In genomic region chr10:128529225-128529624, GRCh38 we compare ENCODE assay signal across 1 cellular context.
TF ChIP-seq lines count a peak whose summit lies in the region.

No MANE protein-coding gene starts in this region.

TF ChIP-seq in GM23338, 12 proteins besides CTCF, POLR2A, EP300 and RAD21 (continued from another document):
- TF ChIP-seq ZNF462 (CRISPR knock-in tag; IDR thresholded peaks at IDR 0.05) (no peak), EZH2phosphoT487 (IDR thresholded peaks at IDR 0.05; ENCODE audit: unreplicated experiment) (no peak), NANOG (IDR thresholded peaks at IDR 0.05; ENCODE audit: borderline replicate concordance) (no peak), ZNF114 (CRISPR knock-in tag; IDR thresholded peaks at IDR 0.05) (no peak)
- TF ChIP-seq, protein P1, sequence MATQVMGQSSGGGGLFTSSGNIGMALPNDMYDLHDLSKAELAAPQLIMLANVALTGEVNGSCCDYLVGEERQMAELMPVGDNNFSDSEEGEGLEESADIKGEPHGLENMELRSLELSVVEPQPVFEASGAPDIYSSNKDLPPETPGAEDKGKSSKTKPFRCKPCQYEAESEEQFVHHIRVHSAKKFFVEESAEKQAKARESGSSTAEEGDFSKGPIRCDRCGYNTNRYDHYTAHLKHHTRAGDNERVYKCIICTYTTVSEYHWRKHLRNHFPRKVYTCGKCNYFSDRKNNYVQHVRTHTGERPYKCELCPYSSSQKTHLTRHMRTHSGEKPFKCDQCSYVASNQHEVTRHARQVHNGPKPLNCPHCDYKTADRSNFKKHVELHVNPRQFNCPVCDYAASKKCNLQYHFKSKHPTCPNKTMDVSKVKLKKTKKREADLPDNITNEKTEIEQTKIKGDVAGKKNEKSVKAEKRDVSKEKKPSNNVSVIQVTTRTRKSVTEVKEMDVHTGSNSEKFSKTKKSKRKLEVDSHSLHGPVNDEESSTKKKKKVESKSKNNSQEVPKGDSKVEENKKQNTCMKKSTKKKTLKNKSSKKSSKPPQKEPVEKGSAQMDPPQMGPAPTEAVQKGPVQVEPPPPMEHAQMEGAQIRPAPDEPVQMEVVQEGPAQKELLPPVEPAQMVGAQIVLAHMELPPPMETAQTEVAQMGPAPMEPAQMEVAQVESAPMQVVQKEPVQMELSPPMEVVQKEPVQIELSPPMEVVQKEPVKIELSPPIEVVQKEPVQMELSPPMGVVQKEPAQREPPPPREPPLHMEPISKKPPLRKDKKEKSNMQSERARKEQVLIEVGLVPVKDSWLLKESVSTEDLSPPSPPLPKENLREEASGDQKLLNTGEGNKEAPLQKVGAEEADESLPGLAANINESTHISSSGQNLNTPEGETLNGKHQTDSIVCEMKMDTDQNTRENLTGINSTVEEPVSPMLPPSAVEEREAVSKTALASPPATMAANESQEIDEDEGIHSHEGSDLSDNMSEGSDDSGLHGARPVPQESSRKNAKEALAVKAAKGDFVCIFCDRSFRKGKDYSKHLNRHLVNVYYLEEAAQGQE (IDR thresholded peaks at IDR 0.05; ENCODE audit: unreplicated experiment): no peak
